ENCODE assay signal across 32 cellular contexts in the genomic region with DNA sequence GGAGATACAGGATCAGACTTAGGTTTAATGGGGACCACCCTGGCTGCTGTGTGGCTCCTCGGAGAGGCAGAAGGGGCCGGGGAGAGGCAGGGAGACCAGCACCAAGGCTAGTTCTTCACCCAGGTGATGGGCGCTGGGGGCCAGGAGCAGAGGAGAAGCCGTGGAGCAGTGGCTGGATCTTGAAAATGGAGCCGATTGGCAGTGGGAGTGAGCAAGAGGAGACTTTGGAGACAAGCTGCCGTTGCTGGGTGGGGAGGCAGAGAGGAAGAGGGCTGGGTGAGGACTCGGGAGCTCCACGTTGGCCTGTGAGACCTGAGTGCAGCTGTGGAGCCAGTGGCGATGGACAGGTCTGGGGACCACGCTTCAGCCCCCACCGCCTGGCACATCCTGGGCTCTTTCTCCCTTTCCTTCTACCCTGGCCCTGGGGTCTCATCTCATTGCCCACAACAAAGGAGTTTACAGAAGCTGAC.
"Had no signal": no experiment of that assay in that cellular context is flagged by ENCODE, and none has a peak within 500 bp of the region (broad histone marks: within the 10 kb centered on the region; RNA-seq: fewer than 3 reads in every experiment).

No MANE protein-coding gene starts in this region.

- H3K27ac Mint-ChIP-seq: activated naive CD4-positive, alpha-beta T cell treated with anti-CD3 and anti-CD28 coated beads, Interleukin-2, amount 10 ng/mL, durations not matched to agents 7 days and 5 days; activated naive CD8-positive, alpha-beta T cell treated with anti-CD3 and anti-CD28 coated beads, Interleukin-2, amount 10 ng/mL, durations not matched to agents 7 days and 5 days; activated T-cell treated with anti-CD3 and anti-CD28 coated beads, Interleukin-2, amount 50 U/mL, for 24 hours; brain; dendritic cell treated with granulocyte-macrophage colony-stimulating factor and Interleukin-4, amounts not matched to agents 40 ng/mL and 50 ng/mL, for 4 days; natural killer cell treated with Interleukin-12 subunit alpha and Interleukin-12 subunit beta and Interleukin-15 and Interleukin-18, amount 100 ng/mL, for 72 hours; stimulated activated naive B cell treated with anti-CD40 and anti-IgM and Interleukin-4, amounts not matched to agents 10 μg/mL and 1 μg/mL and 100 μg/mL, for 72 hours; T-helper 17 cell had no signal

- ATAC-seq: mucosa of descending colon; natural killer cell treated with Interleukin-12 subunit alpha and Interleukin-12 subunit beta and Interleukin-15 and Interleukin-18, amount 100 ng/mL, for 72 hours; psoas muscle; stimulated activated naive B cell treated with anti-CD40 and anti-IgM and Interleukin-4, amounts not matched to agents 10 μg/mL and 1 μg/mL and 100 μg/mL, for 72 hours; T-helper 17 cell had no signal

- H3K27ac ChIP-seq: ascending aorta, cardiac muscle cell, epithelial cell of prostate, left ventricle myocardium inferior, neutrophil, ovary, psoas muscle, right atrium auricular region, transverse colon, WERI-Rb-1 had no signal

- H3K4me3 ChIP-seq: ascending aorta, cardiac muscle cell, left ventricle myocardium inferior, lung, mucosa of descending colon, ovary, psoas muscle, right atrium auricular region, smooth muscle cell, transverse colon had no signal

- H3K9me3 ChIP-seq: ascending aorta, left ventricle myocardium inferior, mucosa of descending colon, neutrophil, ovary, psoas muscle, right atrium auricular region, transverse colon had no signal

- H3K9me3 Mint-ChIP-seq: activated naive CD4-positive, alpha-beta T cell treated with anti-CD3 and anti-CD28 coated beads, Interleukin-2, amount 10 ng/mL, durations not matched to agents 7 days and 5 days; activated naive CD8-positive, alpha-beta T cell treated with anti-CD3 and anti-CD28 coated beads, Interleukin-2, amount 10 ng/mL, durations not matched to agents 7 days and 5 days; activated T-cell treated with anti-CD3 and anti-CD28 coated beads, Interleukin-2, amount 50 U/mL, for 24 hours; dendritic cell treated with granulocyte-macrophage colony-stimulating factor and Interleukin-4, amounts not matched to agents 40 ng/mL and 50 ng/mL, for 4 days; natural killer cell treated with Interleukin-12 subunit alpha and Interleukin-12 subunit beta and Interleukin-15 and Interleukin-18, amount 100 ng/mL, for 72 hours; stimulated activated naive B cell treated with anti-CD40 and anti-IgM and Interleukin-4, amounts not matched to agents 10 μg/mL and 1 μg/mL and 100 μg/mL, for 72 hours had no signal

- H3K36me3 ChIP-seq: ascending aorta, cardiac muscle cell, left ventricle myocardium inferior, neutrophil, ovary, right atrium auricular region, transverse colon, WERI-Rb-1 had no signal

- H3K4me2 ChIP-seq: smooth muscle cell had no signal

- FAIRE-seq: endometrium, frontal cortex, urothelium cell line had no signal

- H3K4me3 Mint-ChIP-seq: activated naive CD4-positive, alpha-beta T cell treated with anti-CD3 and anti-CD28 coated beads, Interleukin-2, amount 10 ng/mL, durations not matched to agents 7 days and 5 days; activated naive CD8-positive, alpha-beta T cell treated with anti-CD3 and anti-CD28 coated beads, Interleukin-2, amount 10 ng/mL, durations not matched to agents 7 days and 5 days; activated T-cell treated with anti-CD3 and anti-CD28 coated beads, Interleukin-2, amount 50 U/mL, for 24 hours; brain; dendritic cell treated with granulocyte-macrophage colony-stimulating factor and Interleukin-4, amounts not matched to agents 40 ng/mL and 50 ng/mL, for 4 days; natural killer cell treated with Interleukin-12 subunit alpha and Interleukin-12 subunit beta and Interleukin-15 and Interleukin-18, amount 100 ng/mL, for 72 hours; stimulated activated naive B cell treated with anti-CD40 and anti-IgM and Interleukin-4, amounts not matched to agents 10 μg/mL and 1 μg/mL and 100 μg/mL, for 72 hours; T-helper 17 cell had no signal

- DNase-seq: activated CD8-positive, alpha-beta memory T cell treated with anti-CD3 and anti-CD28 coated beads, Interleukin-2, amount 50 U/mL, for 4 hours; activated gamma-delta T cell; activated naive CD4-positive, alpha-beta T cell treated with anti-CD3 and anti-CD28 coated beads, Interleukin-2, amount 10 ng/mL, durations not matched to agents 7 days and 5 days; activated naive CD8-positive, alpha-beta T cell treated with anti-CD3 and anti-CD28 coated beads, Interleukin-2, amount 10 ng/mL, durations not matched to agents 7 days and 5 days; activated T-cell treated with anti-CD3 and anti-CD28 coated beads, Interleukin-2, amount 50 U/mL, for 24 hours; effector CD4-positive, alpha-beta T cell; left ventricle myocardium inferior; mesendoderm; mucosa of descending colon; ovary; psoas muscle; stimulated activated CD4-positive, alpha-beta T cell treated with anti-CD3 and anti-CD28 coated beads, Interleukin-15, amount 100 ng/mL, for 24 hours; stimulated activated CD4-positive, alpha-beta T cell treated with anti-CD3 and anti-CD28 coated beads, Interleukin-2, amount 100 ng/mL, for 24 hours; stimulated activated naive B cell treated with anti-CD40 and anti-IgM and Interleukin-4, amounts not matched to agents 10 μg/mL and 1 μg/mL and 100 μg/mL, for 72 hours; SW 1271; T-helper 17 cell; T1000; transverse colon; WERI-Rb-1 had no signal

- H3K4me1 Mint-ChIP-seq: activated naive CD4-positive, alpha-beta T cell treated with anti-CD3 and anti-CD28 coated beads, Interleukin-2, amount 10 ng/mL, durations not matched to agents 7 days and 5 days; activated naive CD8-positive, alpha-beta T cell treated with anti-CD3 and anti-CD28 coated beads, Interleukin-2, amount 10 ng/mL, durations not matched to agents 7 days and 5 days; brain; stimulated activated naive B cell treated with anti-CD40 and anti-IgM and Interleukin-4, amounts not matched to agents 10 μg/mL and 1 μg/mL and 100 μg/mL, for 72 hours had no signal

- H3K27me3 ChIP-seq: ascending aorta, cardiac muscle cell, ovary, right atrium auricular region had no signal

- H3K4me1 ChIP-seq: ascending aorta, left ventricle myocardium inferior, psoas muscle, right atrium auricular region, transverse colon had no signal

- H3K36me3 Mint-ChIP-seq: activated naive CD4-positive, alpha-beta T cell treated with anti-CD3 and anti-CD28 coated beads, Interleukin-2, amount 10 ng/mL, durations not matched to agents 7 days and 5 days; activated naive CD8-positive, alpha-beta T cell treated with anti-CD3 and anti-CD28 coated beads, Interleukin-2, amount 10 ng/mL, durations not matched to agents 7 days and 5 days; natural killer cell treated with Interleukin-12 subunit alpha and Interleukin-12 subunit beta and Interleukin-15 and Interleukin-18, amount 100 ng/mL, for 72 hours had no signal
